In the genomic region with DNA sequence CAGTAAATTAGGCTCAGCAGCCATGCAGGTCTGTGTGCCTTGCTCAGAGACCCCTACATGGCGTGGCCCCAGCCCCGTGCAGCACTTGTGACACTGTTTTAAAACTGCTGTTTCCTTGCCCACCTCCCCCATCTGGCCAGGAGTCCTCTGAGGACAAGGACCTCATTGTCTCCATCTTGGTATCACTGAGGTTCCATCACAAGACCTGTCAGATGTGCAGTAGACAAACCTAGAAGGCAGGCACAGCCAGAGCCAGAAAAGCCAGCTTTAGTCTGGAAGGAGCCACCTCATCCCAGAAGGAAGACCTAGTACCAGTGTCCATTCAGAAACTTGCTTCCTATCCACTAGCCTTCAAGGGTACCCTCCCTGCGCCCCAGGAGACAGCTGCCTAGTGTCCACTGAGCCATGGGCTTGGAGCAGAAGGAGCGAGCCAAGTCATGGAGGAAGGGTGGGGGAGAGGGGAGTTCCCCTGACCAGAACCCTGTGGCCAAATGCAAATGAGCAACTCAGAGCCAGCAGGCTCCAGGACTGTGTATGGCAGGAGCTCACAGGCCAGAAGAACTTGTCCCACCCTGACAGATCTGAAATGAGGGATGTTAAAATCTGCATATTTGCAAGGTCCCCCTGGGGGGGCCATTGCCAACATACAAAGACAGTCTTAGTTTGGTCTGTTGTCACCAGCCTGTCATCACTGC, we compare ENCODE assay signal across 8 cellular contexts.
DNase-seq lines count a peak whose midpoint lies in the region; ATAC-seq and TF ChIP-seq lines count a peak whose summit lies in the region.

No MANE protein-coding gene starts in this region.

- H3K4me3 Mint-ChIP-seq in stimulated activated naive CD8-positive, alpha-beta T cell treated with anti-CD3 and anti-CD28 coated beads, Interleukin-15, amount 100 ng/mL, for 72 hours: no peak overlapping the region
- H3K4me3 Mint-ChIP-seq in activated CD8-positive, alpha-beta T cell treated with anti-CD3 and anti-CD28 coated beads for 36 hours: no peak overlapping the region

- peak; percentile 21 for ATAC-seq in stimulated activated naive CD8-positive, alpha-beta T cell treated with anti-CD3 and anti-CD28 coated beads, Interleukin-15, amount 100 ng/mL, for 72 hours
- ATAC-seq in stimulated activated naive CD8-positive, alpha-beta T cell treated with anti-CD3 and anti-CD28 coated beads, Interleukin-15, Interleukin-2, amounts not matched to agents 100 U/mL and 50 U/mL, for 24 hours: no peak
- ATAC-seq in HG03095 (IDR thresholded peaks at IDR 0.05; ENCODE audit: unreplicated experiment): peak; percentile 70
- no peak for ATAC-seq in activated CD8-positive, alpha-beta T cell treated with anti-CD3 and anti-CD28 coated beads for 36 hours

- no peaks in the 10 kb centered on the region for H3K36me3 Mint-ChIP-seq in activated CD8-positive, alpha-beta T cell treated with anti-CD3 and anti-CD28 coated beads for 36 hours (ENCODE audit: low read depth)

- CTCF ChIA-PET in activated CD8-positive, alpha-beta T cell treated with anti-CD3 and anti-CD28 coated beads for 36 hours (lab: Charles Lee): interaction anchor here (1.2 to 1.6 kb wide), 8 partner anchors 7 to 156 kb away, joined by 3 to 11 read pairs (median 4); no protein-coding TSS in a partner anchor

- intact Hi-C loops in activated CD8-positive, alpha-beta T cell treated with anti-CD3 and anti-CD28 coated beads for 36 hours (cut with micrococcal nuclease): no loop called here

- peak overlapping the region; percentile 27 to 88 for H3K27ac Mint-ChIP-seq in stimulated activated naive CD8-positive, alpha-beta T cell treated with anti-CD3 and anti-CD28 coated beads, Interleukin-15, amount 100 ng/mL, for 72 hours
- H3K27ac Mint-ChIP-seq in activated CD8-positive, alpha-beta T cell treated with anti-CD3 and anti-CD28 coated beads for 36 hours: no peak overlapping the region

- peaks cover 21% of the 10 kb centered on the region for H3K4me1 Mint-ChIP-seq in stimulated activated naive CD8-positive, alpha-beta T cell treated with anti-CD3 and anti-CD28 coated beads, Interleukin-15, amount 100 ng/mL, for 72 hours
- H3K4me1 Mint-ChIP-seq in activated CD8-positive, alpha-beta T cell treated with anti-CD3 and anti-CD28 coated beads for 36 hours (ENCODE audit: low read depth): peaks cover 19% of the 10 kb centered on the region

- POLR2A ChIA-PET in activated CD8-positive, alpha-beta T cell treated with anti-CD3 and anti-CD28 coated beads for 36 hours (lab: Charles Lee): interaction anchor here (0.6 to 1.6 kb wide), 6 partner anchors 11 to 86 kb away, joined by 3 to 4 read pairs (median 3); no protein-coding TSS in a partner anchor

- no peak for TF ChIP-seq CTCF in activated CD8-positive, alpha-beta T cell treated with anti-CD3 and anti-CD28 coated beads for 36 hours (IDR thresholded peaks at IDR 0.05)

- no peak for DNase-seq in stimulated activated naive CD8-positive, alpha-beta T cell treated with anti-CD3 and anti-CD28 coated beads, Interleukin-15, amount 100 ng/mL, for 72 hours
- no peak for DNase-seq in stimulated activated naive CD8-positive, alpha-beta T cell treated with anti-CD3 and anti-CD28 coated beads, Interleukin-15, Interleukin-2, amounts not matched to agents 100 U/mL and 50 U/mL, for 24 hours
- DNase-seq in epidermal melanocyte (ENCODE audit: insufficient read length, low spot score) (peak; percentile 63), HCEC 1CT (no peak), NCI-H2171 (lab: John Stamatoyannopoulos, UW) (no peak), NCI-H1048 (lab: John Stamatoyannopoulos, UW) (no peak)
- no peak for DNase-seq in activated CD8-positive, alpha-beta T cell treated with anti-CD3 and anti-CD28 coated beads for 36 hours

- H3K9me3 Mint-ChIP-seq in stimulated activated naive CD8-positive, alpha-beta T cell treated with anti-CD3 and anti-CD28 coated beads, Interleukin-15, amount 100 ng/mL, for 72 hours: no peaks in the 10 kb centered on the region
- no peaks in the 10 kb centered on the region for H3K9me3 Mint-ChIP-seq in activated CD8-positive, alpha-beta T cell treated with anti-CD3 and anti-CD28 coated beads for 36 hours

- H3K27me3 Mint-ChIP-seq in stimulated activated naive CD8-positive, alpha-beta T cell treated with anti-CD3 and anti-CD28 coated beads, Interleukin-15, amount 100 ng/mL, for 72 hours: no peaks in the 10 kb centered on the region
- no peaks in the 10 kb centered on the region for H3K27me3 Mint-ChIP-seq in activated CD8-positive, alpha-beta T cell treated with anti-CD3 and anti-CD28 coated beads for 36 hours

Comparison
In these comparisons a context has a peak if more than half of its experiments do, and no peak if none do; other contexts are left out.
1. ATAC-seq: peak in stimulated activated naive CD8-positive, alpha-beta T cell treated with anti-CD3 and anti-CD28 coated beads, Interleukin-15, amount 100 ng/mL, for 72 hours (single experiment) and HG03095 (single experiment); none in stimulated activated naive CD8-positive, alpha-beta T cell treated with anti-CD3 and anti-CD28 coated beads, Interleukin-15, Interleukin-2, amounts not matched to agents 100 U/mL and 50 U/mL, for 24 hours (single experiment) and activated CD8-positive, alpha-beta T cell treated with anti-CD3 and anti-CD28 coated beads for 36 hours (single experiment).